17 cellular contexts compared by ENCODE assay signal in the genomic region with DNA sequence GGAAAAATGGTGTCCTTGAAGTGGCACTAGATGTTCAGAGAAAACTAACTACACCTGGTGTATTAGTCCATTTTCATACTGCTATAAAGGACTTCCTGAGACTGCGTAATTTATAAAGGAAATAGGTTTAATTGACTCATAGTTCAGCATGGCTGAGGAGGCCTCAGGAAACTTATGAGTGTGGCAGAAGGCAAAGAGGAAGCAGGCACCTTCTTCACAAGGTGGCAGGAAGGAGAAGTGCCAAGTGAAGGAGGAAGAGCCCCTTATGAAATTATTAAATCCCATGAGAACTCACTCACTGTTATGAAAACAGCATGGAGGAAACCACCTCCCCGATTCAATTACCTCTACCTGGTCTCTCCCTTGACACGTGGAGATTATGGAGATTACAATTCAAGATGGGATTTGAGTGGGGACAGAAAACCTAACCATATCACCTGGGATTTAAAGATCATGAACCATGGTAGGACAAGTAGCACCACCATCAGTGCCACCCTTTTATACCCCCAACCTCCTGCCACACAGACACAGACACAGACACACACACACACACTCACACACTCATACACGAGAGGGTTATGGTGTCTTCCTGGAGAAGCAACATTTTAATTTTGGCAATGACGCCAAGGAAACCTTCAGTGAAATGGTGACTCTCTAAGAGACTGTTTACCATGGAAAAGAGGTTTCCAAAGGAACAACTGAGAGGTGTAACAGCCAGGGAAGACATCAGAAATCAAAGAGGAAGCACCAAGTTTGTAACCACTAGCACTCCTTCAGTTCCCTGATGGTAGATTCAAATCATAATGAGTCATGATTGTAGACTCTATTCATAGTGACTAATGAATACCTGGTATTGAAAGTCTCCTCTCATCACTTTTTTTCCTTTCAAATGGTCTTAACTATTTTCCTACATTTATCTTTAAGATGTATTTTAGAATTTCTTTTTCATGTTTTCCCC. TPM values are rescaled to one million over a fixed set of nuclear protein-coding genes. Genes with fewer than 3 reads are reported as not detected.
DNase-seq lines count a peak whose midpoint lies in the region; ATAC-seq, FAIRE-seq and TF ChIP-seq lines count a peak whose summit lies in the region.
"Had no signal": no experiment of that assay in that cellular context is flagged by ENCODE, and none has a peak within 500 bp of the region (broad histone marks: within the 10 kb centered on the region; RNA-seq: fewer than 3 reads in every experiment).

No MANE protein-coding gene starts in this region.

- no peaks in the 10 kb centered on the region for H3K4me1 Mint-ChIP-seq in MCF 10A (ENCODE audit: insufficient read depth, unreplicated experiment)
- H3K4me1 Mint-ChIP-seq in type B pancreatic cell (ENCODE audit: unreplicated experiment), result no peaks in the 10 kb centered on the region

- peaks cover 21% of the 10 kb centered on the region for H3K9me3 Mint-ChIP-seq in MCF 10A (ENCODE audit: unreplicated experiment)
- peaks cover 5% of the 10 kb centered on the region for H3K9me3 Mint-ChIP-seq in type B pancreatic cell

- H3K27me3 Mint-ChIP-seq in MCF 10A (ENCODE audit: insufficient read depth, unreplicated experiment), result no peaks in the 10 kb centered on the region
- peaks cover 2% of the 10 kb centered on the region for H3K27me3 Mint-ChIP-seq in type B pancreatic cell

- H3K36me3 Mint-ChIP-seq in MCF 10A (ENCODE audit: insufficient read depth, unreplicated experiment), result no peaks in the 10 kb centered on the region
- H3K36me3 Mint-ChIP-seq in type B pancreatic cell, result no peaks in the 10 kb centered on the region

- no peak overlapping the region for H3K27ac ChIP-seq in mammary epithelial cell (ENCODE audit: insufficient read depth, low read depth, low read length)
- H3K27ac ChIP-seq: body of pancreas, gastroesophageal sphincter had no signal

- H3K4me2 ChIP-seq in mammary epithelial cell (ENCODE audit: insufficient read depth, low read depth, low read length), result no peak overlapping the region

- peak; percentile 96 for FAIRE-seq in RCC 7860 (lab: Jason Lieb, UNC)
- FAIRE-seq: G401.6, GM18507, HTR-8/SVneo had no signal

- peaks cover 14% of the 10 kb centered on the region for H3K4me1 ChIP-seq in mammary epithelial cell (ENCODE audit: insufficient read depth, low read length)
- H3K4me1 ChIP-seq: body of pancreas, gastroesophageal sphincter had no signal

- dilution Hi-C loops in mammary epithelial cell (cut with HindIII; ENCODE audit: low sequenced_read_pairs), result no loop called here

- no TSS peak for BruUV-seq in mammary epithelial cell (replicated peaks; lab: Mats Ljungman, UMichigan)
- BruUV-seq in MCF 10A (replicated peaks; lab: Mats Ljungman, UMichigan), result no TSS peak

- H4K20me1 ChIP-seq in mammary epithelial cell (ENCODE audit: insufficient read depth, low read length), result no peaks in the 10 kb centered on the region

- CTCF ChIA-PET in mammary epithelial cell (lab: Charles Lee; ENCODE audit: low non-redundant PET), result no interaction called here
- CTCF ChIA-PET in MCF 10A (lab: Yijun Ruan, JAX), result no interaction called here

- H3K79me2 ChIP-seq in mammary epithelial cell (ENCODE audit: insufficient read depth, low read length), result no peaks in the 10 kb centered on the region

- in situ Hi-C loops in mammary epithelial cell (cut with MboI; ENCODE audit: low sequenced_read_pairs in 2 of 2), result no loop called here

- intact Hi-C loops in mammary epithelial cell (cut with micrococcal nuclease), result no loop called here
- intact Hi-C loops in MCF 10A (cut with micrococcal nuclease), result no loop called here

- TF ChIP-seq CTCF in mammary epithelial cell (conservative IDR thresholded peaks at IDR 0.05 in 1 of 2, IDR thresholded peaks at IDR 0.05 in 1 of 2; ENCODE audit: extremely low read depth in 1 of 2, insufficient read depth in 1 of 2, low read depth in 1 of 2, low read length in 2 of 2) (no peak), MCF 10A (IDR thresholded peaks at IDR 0.05; ENCODE audit: unreplicated experiment) (no peak), type B pancreatic cell (conservative IDR thresholded peaks at IDR 0.05) (no peak)

- no peak overlapping the region for H3K9ac ChIP-seq in mammary epithelial cell (ENCODE audit: insufficient read depth, low read length)

- 91% methylated on average over 5 of the region's 5 CpGs for WGBS in mammary epithelial cell (ENCODE audit: low coverage, missing lambda C conversion rate)

- no peak overlapping the region for H3K4me3 ChIP-seq in mammary epithelial cell (replicated peaks in 1 of 3; ENCODE audit: insufficient read depth in 1 of 3, low read depth in 2 of 3, low read length in 3 of 3)
- H3K4me3 ChIP-seq: body of pancreas, gastroesophageal sphincter had no signal

- ATAC-seq in esophagus mucosa, result peak; percentile 72
- no peak for ATAC-seq in GM21717 (IDR thresholded peaks at IDR 0.05; ENCODE audit: unreplicated experiment)
- ATAC-seq in GM18907 (IDR thresholded peaks at IDR 0.05; ENCODE audit: unreplicated experiment), result no peak
- ATAC-seq: body of pancreas, gastroesophageal sphincter had no signal

- H3K27me3 ChIP-seq in mammary epithelial cell (ENCODE audit: insufficient read depth, low read length), result no peaks in the 10 kb centered on the region
- H3K27me3 ChIP-seq: body of pancreas, gastroesophageal sphincter had no signal

- POLR2A ChIA-PET in MCF 10A (lab: Yijun Ruan, JAX), result interaction anchor here (0.7 to 1.0 kb wide), 2 partner anchors 12 to 1469 kb away, joined by 3 to 4 read pairs; no protein-coding TSS in a partner anchor

- H2AFZ ChIP-seq in mammary epithelial cell (ENCODE audit: low read depth, low read length), result peak overlapping the region; percentile 47

- H3K9me3 ChIP-seq in mammary epithelial cell (replicated peaks; ENCODE audit: insufficient read depth, low read length), result peaks cover 12% of the 10 kb centered on the region
- H3K9me3 ChIP-seq: body of pancreas, gastroesophageal sphincter had no signal

- H3K36me3 ChIP-seq in mammary epithelial cell (ENCODE audit: insufficient read depth, low read length), result no peaks in the 10 kb centered on the region

- peak; percentile 77 for DNase-seq in mammary epithelial cell
- no peak for DNase-seq in MCF 10A (ENCODE audit: unreplicated experiment)
- DNase-seq in RCC 7860 (ENCODE audit: low spot score), result peak; percentile 90
- DNase-seq in type B pancreatic cell (ENCODE audit: extremely low spot score, unreplicated experiment), result no peak
- DNase-seq in NAMALWA (ENCODE audit: low spot score), result no peak
- DNase-seq: body of pancreas; effector CD8-positive, alpha-beta T cell; NCI-H1436; SIG-M5 had no signal

- H3K4me3 Mint-ChIP-seq in MCF 10A (ENCODE audit: unreplicated experiment), result no peak overlapping the region
- H3K4me3 Mint-ChIP-seq in type B pancreatic cell, result no peak overlapping the region

- H3K27ac Mint-ChIP-seq in MCF 10A (ENCODE audit: low read depth, unreplicated experiment) (no peak overlapping the region), type B pancreatic cell (no peak overlapping the region)

RNA-seq across cellular contexts. Expression of gene WNT16, which starts 41.8 kb away (rescaled TPM):
- not detected for total RNA-seq in mammary epithelial cell
- polyA plus RNA-seq in mammary epithelial cell, result not detected
- polyA minus RNA-seq in mammary epithelial cell, result not detected
- total RNA-seq in MCF 10A (2022), result not detected in 2 replicates
- total RNA-seq in esophagus mucosa, result 0.12 TPM
- 0.64 and 1.1 TPM in 2 replicates for total RNA-seq in type B pancreatic cell (ENCODE audit: low replicate concordance)
- total RNA-seq: body of pancreas, pulmonary artery endothelial cell had no signal

Comparison
In these comparisons a context has a peak if more than half of its experiments do, and no peak if none do; other contexts are left out.
1. DNase-seq: peak in mammary epithelial cell (single experiment) and RCC 7860 (single experiment); none in MCF 10A (single experiment), type B pancreatic cell (single experiment) and NAMALWA (single experiment).